ENCODE assay signal across 8 cellular contexts in genomic region chr6:43076093-43076927, GRCh38. TPM values are rescaled to one million over a fixed set of nuclear protein-coding genes. Genes with fewer than 3 reads are reported as not detected.
DNase-seq lines count a peak whose midpoint lies in the region; ATAC-seq and TF ChIP-seq lines count a peak whose summit lies in the region.

Gene PTK7, plus strand, starts transcription at chr6:43076314. Its CDS starts 175 bp downstream, at chr6:43076489.

- H3K27ac ChIP-seq in KOPT-K1 (ENCODE audit: low read depth, low read length, poor library complexity, severe bottlenecking), result peak within 1 kb of the TSS; percentile 66

- H3K27me3 Mint-ChIP-seq in stimulated activated naive CD8-positive, alpha-beta T cell treated with anti-CD3 and anti-CD28 coated beads, Interleukin-15, amount 100 ng/mL, for 72 hours, result peaks cover 35% of the 10 kb centered on the region

- no peaks in the 10 kb centered on the region for H3K36me3 ChIP-seq in KOPT-K1 (ENCODE audit: insufficient read depth, low read length)

- no peaks in the 10 kb centered on the region for H3K9me3 Mint-ChIP-seq in stimulated activated naive CD8-positive, alpha-beta T cell treated with anti-CD3 and anti-CD28 coated beads, Interleukin-15, amount 100 ng/mL, for 72 hours

- H3K9me3 ChIP-seq in KOPT-K1 (ENCODE audit: insufficient read depth, low read length, poor library complexity, severe bottlenecking), result no peaks in the 10 kb centered on the region

- H3K27ac Mint-ChIP-seq in stimulated activated naive CD8-positive, alpha-beta T cell treated with anti-CD3 and anti-CD28 coated beads, Interleukin-15, amount 100 ng/mL, for 72 hours, result no peak within 1 kb of the TSS

- DNase-seq in DMS114 treated with DMSO at 0.1 percent for 48 hours (lab: John Stamatoyannopoulos, UW; ENCODE audit: unreplicated experiment) (peak; percentile 59), SKM-1 treated with dmso at 0.1 percent for 144 hours (lab: John Stamatoyannopoulos, UW; ENCODE audit: unreplicated experiment) (peak; percentile 35), dermis blood vessel endothelial cell (peak; percentile 61), lower leg skin (ENCODE audit: low spot score in 2 of 2) (no peak), AML-193 (lab: John Stamatoyannopoulos, UW) (no peak)
- no peak for DNase-seq in stimulated activated naive CD8-positive, alpha-beta T cell treated with anti-CD3 and anti-CD28 coated beads, Interleukin-15, amount 100 ng/mL, for 72 hours

- intact Hi-C loops in lower leg skin (cut with DNase I; ENCODE audit: low total_unique reads), result no loop called here

- peak within 1 kb of the TSS; percentile 62 for H3K4me3 ChIP-seq in lower leg skin (ENCODE audit: low read depth, poor library complexity, severe bottlenecking)

- 0% methylated on average over 29 to 50 of the region's 92 CpGs for WGBS in lower leg skin, 2 donors

- TF ChIP-seq CTCF in lower leg skin (IDR thresholded peaks at IDR 0.05), result no peak

- peak; percentile 78 for ATAC-seq in stimulated activated naive CD8-positive, alpha-beta T cell treated with anti-CD3 and anti-CD28 coated beads, Interleukin-15, amount 100 ng/mL, for 72 hours
- ATAC-seq in GM18858 (IDR thresholded peaks at IDR 0.05; ENCODE audit: unreplicated experiment), result no peak

- H3K4me3 Mint-ChIP-seq in stimulated activated naive CD8-positive, alpha-beta T cell treated with anti-CD3 and anti-CD28 coated beads, Interleukin-15, amount 100 ng/mL, for 72 hours, result peak within 1 kb of the TSS; percentile 68 to 79

- no peak for TF ChIP-seq POLR2A in lower leg skin (IDR thresholded peaks at IDR 0.05)

- H3K4me1 Mint-ChIP-seq in stimulated activated naive CD8-positive, alpha-beta T cell treated with anti-CD3 and anti-CD28 coated beads, Interleukin-15, amount 100 ng/mL, for 72 hours, result peaks cover 11% of the 10 kb centered on the region

RNA-seq across cellular contexts. Expression of gene PTK7, which starts in this region (rescaled TPM):
- 23.0 and 29.9 TPM in 2 replicates for total RNA-seq in dermis blood vessel endothelial cell
- 10 to 100 TPM; 40.9 to 51.9 (median 49.7) TPM for total RNA-seq in lower leg skin

Comparison
In these comparisons a context has a peak if more than half of its experiments do, and no peak if none do; other contexts are left out.
1. DNase-seq: peak in DMS114 treated with DMSO at 0.1 percent for 48 hours (single experiment), SKM-1 treated with dmso at 0.1 percent for 144 hours (single experiment) and dermis blood vessel endothelial cell (single experiment); none in lower leg skin (0 of 2), stimulated activated naive CD8-positive, alpha-beta T cell treated with anti-CD3 and anti-CD28 coated beads, Interleukin-15, amount 100 ng/mL, for 72 hours (0 of 2) and AML-193 (0 of 2).